In the genomic region with DNA sequence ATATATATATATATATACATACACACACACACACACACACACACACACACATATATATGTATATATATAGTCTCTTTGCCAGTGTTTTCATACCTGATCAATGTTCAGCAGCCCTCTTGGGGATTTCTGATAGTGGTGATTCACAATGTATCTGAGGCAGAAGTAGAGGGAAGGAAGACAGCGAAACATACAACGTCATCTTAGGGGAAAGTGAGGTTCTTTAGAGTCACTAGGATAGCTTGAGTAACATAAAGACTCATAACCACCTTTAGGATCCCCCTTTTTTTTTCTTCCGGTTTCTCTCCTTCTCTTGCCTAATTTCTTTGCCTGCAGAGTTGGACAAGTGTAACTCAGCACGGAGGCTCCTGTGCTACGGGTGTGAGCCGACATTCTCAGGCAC, we compare ENCODE assay signal across 26 cellular contexts.
"Had no signal": no experiment of that assay in that cellular context is flagged by ENCODE, and none has a peak within 500 bp of the region (broad histone marks: within the 10 kb centered on the region; RNA-seq: fewer than 3 reads in every experiment).

No MANE protein-coding gene starts in this region.

- ATAC-seq: activated CD8-positive, alpha-beta T cell treated with anti-CD3 and anti-CD28 coated beads for 36 hours; Panc1 had no signal

- H3K27me3 ChIP-seq: ascending aorta, SJCRH30 had no signal

- H3K4me3 Mint-ChIP-seq: activated CD8-positive, alpha-beta T cell treated with anti-CD3 and anti-CD28 coated beads for 36 hours; activated naive CD4-positive, alpha-beta T cell treated with anti-CD3 and anti-CD28 coated beads, Interleukin-2, amount 10 ng/mL, durations not matched to agents 7 days and 5 days; activated naive CD8-positive, alpha-beta T cell treated with anti-CD3 and anti-CD28 coated beads, Interleukin-2, amount 10 ng/mL, durations not matched to agents 7 days and 5 days; activated T-helper 1 cell treated with anti-CD3 and anti-CD28 coated beads, Interleukin-12 subunit alpha, Interleukin-12 subunit beta, Interleukin-2, Interleukin-4 antibody, amounts not matched to agents 30 ng/mL and 10 ng/mL and 1 ng/mL, durations not matched to agents 14 hours and 24 hours and 36 hours had no signal

- H3K9me3 Mint-ChIP-seq: activated CD8-positive, alpha-beta T cell treated with anti-CD3 and anti-CD28 coated beads for 36 hours; activated naive CD4-positive, alpha-beta T cell treated with anti-CD3 and anti-CD28 coated beads, Interleukin-2, amount 10 ng/mL, durations not matched to agents 7 days and 5 days; activated naive CD8-positive, alpha-beta T cell treated with anti-CD3 and anti-CD28 coated beads, Interleukin-2, amount 10 ng/mL, durations not matched to agents 7 days and 5 days; activated T-helper 1 cell treated with anti-CD3 and anti-CD28 coated beads, Interleukin-12 subunit alpha, Interleukin-12 subunit beta, Interleukin-2, Interleukin-4 antibody, amounts not matched to agents 30 ng/mL and 10 ng/mL and 1 ng/mL, durations not matched to agents 14 hours and 24 hours and 36 hours had no signal

- H3K27ac Mint-ChIP-seq: activated CD8-positive, alpha-beta T cell treated with anti-CD3 and anti-CD28 coated beads for 36 hours; activated naive CD4-positive, alpha-beta T cell treated with anti-CD3 and anti-CD28 coated beads, Interleukin-2, amount 10 ng/mL, durations not matched to agents 7 days and 5 days; activated naive CD8-positive, alpha-beta T cell treated with anti-CD3 and anti-CD28 coated beads, Interleukin-2, amount 10 ng/mL, durations not matched to agents 7 days and 5 days; activated T-helper 1 cell treated with anti-CD3 and anti-CD28 coated beads, Interleukin-12 subunit alpha, Interleukin-12 subunit beta, Interleukin-2, Interleukin-4 antibody, amounts not matched to agents 30 ng/mL and 10 ng/mL and 1 ng/mL, durations not matched to agents 14 hours and 24 hours and 36 hours had no signal

- H3K9me3 ChIP-seq: ascending aorta, SJCRH30, SK-N-SH had no signal

- H3K27ac ChIP-seq: coronary artery, SJCRH30, VCaP had no signal

- H3K27me3 Mint-ChIP-seq: activated CD8-positive, alpha-beta T cell treated with anti-CD3 and anti-CD28 coated beads for 36 hours; activated naive CD4-positive, alpha-beta T cell treated with anti-CD3 and anti-CD28 coated beads, Interleukin-2, amount 10 ng/mL, durations not matched to agents 7 days and 5 days; activated naive CD8-positive, alpha-beta T cell treated with anti-CD3 and anti-CD28 coated beads, Interleukin-2, amount 10 ng/mL, durations not matched to agents 7 days and 5 days had no signal

- H3K4me1 ChIP-seq: ascending aorta had no signal

- DNase-seq: activated CD8-positive, alpha-beta T cell treated with anti-CD3 and anti-CD28 coated beads for 36 hours; activated effector memory CD4-positive, alpha-beta T cell treated with Interleukin-2 at 50 U/mL for 16 hours; activated naive CD4-positive, alpha-beta T cell treated with anti-CD3 and anti-CD28 coated beads, Interleukin-2, amount 10 ng/mL, durations not matched to agents 7 days and 5 days; activated naive CD8-positive, alpha-beta T cell treated with anti-CD3 and anti-CD28 coated beads, Interleukin-2, amount 10 ng/mL, durations not matched to agents 7 days and 5 days; activated T-cell treated with anti-CD3 and anti-CD28 coated beads, Interleukin-2, amount 50 U/mL, for 1 hour; amygdala; Karpas-422; KBM-7; NCI-H1048; NCI-H1105 treated with DMSO at 0.1 percent for 48 hours; NCI-H1436; NCI-H1694; NCI-H1930; NCI-H2081 treated with DMSO at 0.1 percent for 48 hours; NCI-H345; NCI-H524 treated with DMSO at 0.1 percent for 48 hours; SHP77; SJCRH30; SK-N-SH; T-helper 2 cell; T-helper 9 cell had no signal

- H3K4me3 ChIP-seq: ascending aorta, coronary artery, SJCRH30 had no signal
